8 cellular contexts compared by ENCODE assay signal in genomic region chr15:30625436-30626193, GRCh38.
DNase-seq lines count a peak whose midpoint lies in the region; ATAC-seq and TF ChIP-seq lines count a peak whose summit lies in the region.
"Not testable (repeated sequence)": the region's sequence is repeated elsewhere in the genome, so short reads cannot be mapped to it uniquely, and the experiment has no call there.

TSS of gene ARHGAP11B (plus strand) at chr15:30626128.

- WGBS in upper lobe of left lung, 2 donors: 0% methylated on average over 23 to 35 of the region's 35 CpGs

- CTCF ChIA-PET in activated CD8-positive, alpha-beta T cell treated with anti-CD3 and anti-CD28 coated beads for 36 hours (lab: Charles Lee): interaction anchor here (0.7 kb wide), 1 partner anchor 1989 kb away, joined by 3 read pairs; no protein-coding TSS in a partner anchor

- TF ChIP-seq EP300 in upper lobe of left lung (IDR thresholded peaks at IDR 0.05): not testable (repeated sequence)

- not testable (repeated sequence) for H3K9me3 Mint-ChIP-seq in activated CD8-positive, alpha-beta T cell treated with anti-CD3 and anti-CD28 coated beads for 36 hours

- H3K4me1 ChIP-seq in upper lobe of left lung: not testable (repeated sequence)

- POLR2A ChIA-PET in activated CD8-positive, alpha-beta T cell treated with anti-CD3 and anti-CD28 coated beads for 36 hours (lab: Charles Lee): interaction anchor here (0.7 kb wide), 1 partner anchor 1989 kb away, joined by 3 read pairs; no protein-coding TSS in a partner anchor

- peak within 1 kb of the TSS; percentile 77 for H3K4me3 ChIP-seq in Jurkat, Clone E6-1 (ENCODE audit: low read length)
- H3K4me3 ChIP-seq in upper lobe of left lung: peak within 1 kb of the TSS; percentile 51 to 70 (median 58)

- not testable (repeated sequence) for H3K9me3 ChIP-seq in upper lobe of left lung

- peaks cover 12% of the 10 kb centered on the region for H3K4me1 Mint-ChIP-seq in activated CD8-positive, alpha-beta T cell treated with anti-CD3 and anti-CD28 coated beads for 36 hours (ENCODE audit: low read depth)

- TF ChIP-seq POLR2A in upper lobe of left lung (IDR thresholded peaks at IDR 0.05): not testable (repeated sequence)

- not testable (repeated sequence) for H3K27me3 Mint-ChIP-seq in activated CD8-positive, alpha-beta T cell treated with anti-CD3 and anti-CD28 coated beads for 36 hours

- DNase-seq in HCEC 1CT: peak; percentile 95
- peak; percentile 100 for DNase-seq in Jurkat, Clone E6-1 (ENCODE audit: low read depth, low spot score)
- DNase-seq in activated CD8-positive, alpha-beta T cell treated with anti-CD3 and anti-CD28 coated beads for 36 hours: peak; percentile 98
- peak; percentile 91 for DNase-seq in dedifferentiated amniotic fluid mesenchymal stem cell (ENCODE audit: extremely low spot score)
- DNase-seq in inferior parietal cortex (ENCODE audit: extremely low spot score): peak; percentile 99
- peak; percentile 93 for DNase-seq in sciatic nerve (ENCODE audit: low spot score)
- DNase-seq in upper lobe of left lung: peak; percentile 79 to 95

- peak within 1 kb of the TSS; percentile 94 for H3K27ac Mint-ChIP-seq in activated CD8-positive, alpha-beta T cell treated with anti-CD3 and anti-CD28 coated beads for 36 hours

- H3K36me3 ChIP-seq in upper lobe of left lung: not testable (repeated sequence)

- peak within 1 kb of the TSS; percentile 75 to 93 (median 88) for H3K27ac ChIP-seq in upper lobe of left lung

- peak within 1 kb of the TSS; percentile 87 for H3K4me3 Mint-ChIP-seq in activated CD8-positive, alpha-beta T cell treated with anti-CD3 and anti-CD28 coated beads for 36 hours

- TF ChIP-seq CTCF in GM12872 (IDR thresholded peaks at IDR 0.05; ENCODE audit: insufficient read depth, low read depth, low read length): peak; percentile 21; the same call in 1 of the 3 replicates
- peak; percentile 25 for TF ChIP-seq CTCF in activated CD8-positive, alpha-beta T cell treated with anti-CD3 and anti-CD28 coated beads for 36 hours (IDR thresholded peaks at IDR 0.05)
- TF ChIP-seq CTCF in upper lobe of left lung (IDR thresholded peaks at IDR 0.05): peak in 1 of 6 experiments; percentile 38

- peaks cover 12% of the 10 kb centered on the region for H3K36me3 Mint-ChIP-seq in activated CD8-positive, alpha-beta T cell treated with anti-CD3 and anti-CD28 coated beads for 36 hours (ENCODE audit: low read depth)

- intact Hi-C loops in activated CD8-positive, alpha-beta T cell treated with anti-CD3 and anti-CD28 coated beads for 36 hours (cut with micrococcal nuclease); sciatic nerve (cut with DNase I): not testable (repeated sequence)

- ATAC-seq in activated CD8-positive, alpha-beta T cell treated with anti-CD3 and anti-CD28 coated beads for 36 hours: peak; percentile 97
- ATAC-seq in sciatic nerve (peak; percentile 98), upper lobe of left lung (ENCODE audit: low FRiP score in 2 of 2) (peak; percentile 100)

- H3K27me3 ChIP-seq in upper lobe of left lung: not testable (repeated sequence)

Comparison
In these comparisons a context has a peak if more than half of its experiments do, and no peak if none do; other contexts are left out.
1. Peak in every context shown above with its lines: DNase-seq, ATAC-seq, H3K4me3 ChIP-seq and H3K27ac ChIP-seq.